Comparison of ENCODE assay signal across 13 cellular contexts in genomic region chr17:77126519-77126918, GRCh38. TPM values are rescaled to one million over a fixed set of nuclear protein-coding genes. Genes with fewer than 3 reads are reported as not detected.
DNase-seq lines count a peak whose midpoint lies in the region; ATAC-seq and TF ChIP-seq lines count a peak whose summit lies in the region.
"Had no signal": no experiment of that assay in that cellular context is flagged by ENCODE, and none has a peak within 500 bp of the region (broad histone marks: within the 10 kb centered on the region; RNA-seq: fewer than 3 reads in every experiment).

No MANE protein-coding gene starts in this region.

- H3K36me3 ChIP-seq in PC-3 (ENCODE audit: low read depth, low read length) (no peaks in the 10 kb centered on the region), upper lobe of left lung (no peaks in the 10 kb centered on the region)

- POLR2A ChIA-PET in PC-3 (lab: Charles Lee; ENCODE audit: unreplicated experiment) = no interaction called here
- POLR2A ChIA-PET in activated CD4-positive, alpha-beta T cell treated with anti-CD3 and anti-CD28 coated beads for 36 hours (lab: Charles Lee) = no interaction called here

- no peaks in the 10 kb centered on the region for H3K9me2 ChIP-seq in PC-3 (replicated peaks; ENCODE audit: low read length)

- DNase-seq in activated naive CD4-positive, alpha-beta T cell treated with anti-CD3 and anti-CD28 coated beads, Interleukin-2, amount 10 ng/mL, durations not matched to agents 7 days and 5 days = no peak
- DNase-seq in activated naive CD4-positive, alpha-beta T cell treated with anti-CD3 and anti-CD28 coated beads for 36 hours = no peak
- DNase-seq in PC-3 (peak; percentile 97), immature natural killer cell (no peak), upper lobe of left lung (no peak)
- no peak for DNase-seq in activated CD4-positive, alpha-beta T cell treated with anti-CD3 and anti-CD28 coated beads for 36 hours
- DNase-seq: endodermal cell; NCI-H524; nephron progenitor cell; stimulated activated CD4-positive, alpha-beta T cell treated with anti-CD3 and anti-CD28 coated beads, Interleukin-15, amount 100 ng/mL, for 24 hours; T-helper 17 cell had no signal

- H3F3A ChIP-seq in PC-3 (ENCODE audit: low read length, unreplicated experiment) = peaks cover 20% of the 10 kb centered on the region

- no peak overlapping the region for H3K4me3 ChIP-seq in PC-3 (ENCODE audit: low read length)
- no peak overlapping the region for H3K4me3 ChIP-seq in upper lobe of left lung

- H3K9ac ChIP-seq in PC-3 (ENCODE audit: low read length) = peak overlapping the region; percentile 67

- H3K36me3 Mint-ChIP-seq in activated naive CD4-positive, alpha-beta T cell treated with anti-CD3 and anti-CD28 coated beads, Interleukin-2, amount 10 ng/mL, durations not matched to agents 7 days and 5 days = peaks cover 2% of the 10 kb centered on the region
- no peaks in the 10 kb centered on the region for H3K36me3 Mint-ChIP-seq in activated naive CD4-positive, alpha-beta T cell treated with anti-CD3 and anti-CD28 coated beads for 36 hours (ENCODE audit: low read depth)
- H3K36me3 Mint-ChIP-seq in immature natural killer cell = no peaks in the 10 kb centered on the region
- no peaks in the 10 kb centered on the region for H3K36me3 Mint-ChIP-seq in activated CD4-positive, alpha-beta T cell treated with anti-CD3 and anti-CD28 coated beads for 36 hours (ENCODE audit: low read depth)

- H3K27ac Mint-ChIP-seq in activated naive CD4-positive, alpha-beta T cell treated with anti-CD3 and anti-CD28 coated beads, Interleukin-2, amount 10 ng/mL, durations not matched to agents 7 days and 5 days = peak overlapping the region; percentile 49
- no peak overlapping the region for H3K27ac Mint-ChIP-seq in activated naive CD4-positive, alpha-beta T cell treated with anti-CD3 and anti-CD28 coated beads for 36 hours
- H3K27ac Mint-ChIP-seq in immature natural killer cell = peak overlapping the region in 4 of 6 donors; percentile 28 to 94 (median 61)
- H3K27ac Mint-ChIP-seq in activated CD4-positive, alpha-beta T cell treated with anti-CD3 and anti-CD28 coated beads for 36 hours = no peak overlapping the region
- H3K27ac Mint-ChIP-seq: endodermal cell had no signal

- WGBS in upper lobe of left lung, 2 donors = 42 to 67% methylated on average over 5 to 7 of the region's 7 CpGs

- H3K9me3 ChIP-seq in PC-3 (ENCODE audit: low read length) = no peaks in the 10 kb centered on the region
- no peaks in the 10 kb centered on the region for H3K9me3 ChIP-seq in upper lobe of left lung

- TF ChIP-seq EP300 in upper lobe of left lung (IDR thresholded peaks at IDR 0.05) = no peak

- H3K4me3 Mint-ChIP-seq in activated naive CD4-positive, alpha-beta T cell treated with anti-CD3 and anti-CD28 coated beads, Interleukin-2, amount 10 ng/mL, durations not matched to agents 7 days and 5 days = no peak overlapping the region
- no peak overlapping the region for H3K4me3 Mint-ChIP-seq in activated naive CD4-positive, alpha-beta T cell treated with anti-CD3 and anti-CD28 coated beads for 36 hours
- H3K4me3 Mint-ChIP-seq in immature natural killer cell = no peak overlapping the region
- H3K4me3 Mint-ChIP-seq in activated CD4-positive, alpha-beta T cell treated with anti-CD3 and anti-CD28 coated beads for 36 hours = no peak overlapping the region
- H3K4me3 Mint-ChIP-seq: endodermal cell, nephron progenitor cell, T-helper 17 cell had no signal

- intact Hi-C loops in activated naive CD4-positive, alpha-beta T cell treated with anti-CD3 and anti-CD28 coated beads for 36 hours (cut with micrococcal nuclease) = loop anchor here (5.0 kb wide), 1 partner anchor 1601 kb away; no protein-coding TSS in a partner anchor
- intact Hi-C loops in PC-3 (cut with micrococcal nuclease) = no loop called here
- intact Hi-C loops in activated CD4-positive, alpha-beta T cell treated with anti-CD3 and anti-CD28 coated beads for 36 hours (cut with DNase I, micrococcal nuclease) = loop anchor here in 1 of 2 experiments (2.0 kb wide), 1 partner anchor 14 kb away; the partner anchor contains the start of gene SEC14L1

- no peaks in the 10 kb centered on the region for H4K20me1 ChIP-seq in PC-3 (ENCODE audit: low read length)

- peaks cover 57% of the 10 kb centered on the region for H3K4me1 Mint-ChIP-seq in activated naive CD4-positive, alpha-beta T cell treated with anti-CD3 and anti-CD28 coated beads, Interleukin-2, amount 10 ng/mL, durations not matched to agents 7 days and 5 days
- H3K4me1 Mint-ChIP-seq in activated naive CD4-positive, alpha-beta T cell treated with anti-CD3 and anti-CD28 coated beads for 36 hours (ENCODE audit: low read depth) = peaks cover 30% of the 10 kb centered on the region
- H3K4me1 Mint-ChIP-seq in immature natural killer cell = peaks cover 20 to 27% of the 10 kb centered on the region in 2 donors
- peaks cover 35% of the 10 kb centered on the region for H3K4me1 Mint-ChIP-seq in activated CD4-positive, alpha-beta T cell treated with anti-CD3 and anti-CD28 coated beads for 36 hours

- BruUV-seq in PC-3 (replicated peaks; lab: Mats Ljungman, UMichigan) = no TSS peak

- no peak for TF ChIP-seq CTCF in PC-3 (conservative IDR thresholded peaks at IDR 0.05; ENCODE audit: low read depth, low read length)
- TF ChIP-seq CTCF in upper lobe of left lung (IDR thresholded peaks at IDR 0.05) = no peak

- H3K4me1 ChIP-seq in PC-3 (ENCODE audit: insufficient read depth, low read length) (peaks cover 60% of the 10 kb centered on the region), upper lobe of left lung (peaks cover 36 to 63% (median 52%) of the 10 kb centered on the region in 4 donors)

- H3K27ac ChIP-seq in PC-3 (ENCODE audit: low read length) (peak overlapping the region; percentile 95), upper lobe of left lung (peak overlapping the region; percentile 84 to 92 (median 88))

- no peaks in the 10 kb centered on the region for H3K27me3 Mint-ChIP-seq in activated naive CD4-positive, alpha-beta T cell treated with anti-CD3 and anti-CD28 coated beads, Interleukin-2, amount 10 ng/mL, durations not matched to agents 7 days and 5 days
- no peaks in the 10 kb centered on the region for H3K27me3 Mint-ChIP-seq in activated naive CD4-positive, alpha-beta T cell treated with anti-CD3 and anti-CD28 coated beads for 36 hours (ENCODE audit: low read depth)
- H3K27me3 Mint-ChIP-seq in immature natural killer cell (ENCODE audit: low read depth in 3 of 3) = peaks cover 4 to 13% (median 7%) of the 10 kb centered on the region in 3 donors
- no peaks in the 10 kb centered on the region for H3K27me3 Mint-ChIP-seq in activated CD4-positive, alpha-beta T cell treated with anti-CD3 and anti-CD28 coated beads for 36 hours
- H3K27me3 Mint-ChIP-seq: T-helper 17 cell had no signal

- no peaks in the 10 kb centered on the region for H3K9me3 Mint-ChIP-seq in activated naive CD4-positive, alpha-beta T cell treated with anti-CD3 and anti-CD28 coated beads, Interleukin-2, amount 10 ng/mL, durations not matched to agents 7 days and 5 days
- H3K9me3 Mint-ChIP-seq in activated naive CD4-positive, alpha-beta T cell treated with anti-CD3 and anti-CD28 coated beads for 36 hours = no peaks in the 10 kb centered on the region
- H3K9me3 Mint-ChIP-seq in immature natural killer cell = no peaks in the 10 kb centered on the region
- H3K9me3 Mint-ChIP-seq in activated CD4-positive, alpha-beta T cell treated with anti-CD3 and anti-CD28 coated beads for 36 hours (ENCODE audit: low read depth) = no peaks in the 10 kb centered on the region
- H3K9me3 Mint-ChIP-seq: endodermal cell, nephron progenitor cell had no signal

- TF ChIP-seq POLR2A in upper lobe of left lung (IDR thresholded peaks at IDR 0.05) = no peak

- H3K4me2 ChIP-seq in PC-3 (ENCODE audit: low read length) = peak overlapping the region; percentile 47

- H3K79me2 ChIP-seq in PC-3 (ENCODE audit: low read length) = 0 out of 2 replicates have a peak, but pooled peaks cover 4% of the 10 kb centered on the region

- CTCF ChIA-PET in activated naive CD4-positive, alpha-beta T cell treated with anti-CD3 and anti-CD28 coated beads, Interleukin-2, amount 10 ng/mL, durations not matched to agents 7 days and 5 days (lab: Charles Lee) = interaction anchor here (2.3 kb wide), 1 partner anchor 14 kb away, joined by 7 read pairs; the partner anchor contains the start of gene SEC14L1
- CTCF ChIA-PET in activated naive CD4-positive, alpha-beta T cell treated with anti-CD3 and anti-CD28 coated beads for 36 hours (lab: Charles Lee) = interaction anchor here (1.3 kb wide), 1 partner anchor 40 kb away, joined by 4 read pairs; no protein-coding TSS in a partner anchor
- CTCF ChIA-PET in PC-3 (lab: Charles Lee) = interaction anchor here (1.3 kb wide), 1 partner anchor 14 kb away, joined by 3 read pairs; the partner anchor contains the start of gene SEC14L1
- CTCF ChIA-PET in activated CD4-positive, alpha-beta T cell treated with anti-CD3 and anti-CD28 coated beads for 36 hours (lab: Charles Lee) = no interaction called here

- ATAC-seq in PC-3 (peak; percentile 8), upper lobe of left lung (ENCODE audit: low FRiP score in 2 of 2) (no peak), HG03039 (IDR thresholded peaks at IDR 0.05; ENCODE audit: unreplicated experiment) (no peak), HG03460 (IDR thresholded peaks at IDR 0.05; ENCODE audit: unreplicated experiment) (no peak)
- ATAC-seq in activated CD4-positive, alpha-beta T cell treated with anti-CD3 and anti-CD28 coated beads for 36 hours = no peak
- ATAC-seq: T-helper 17 cell had no signal

- H2AFZ ChIP-seq in PC-3 (ENCODE audit: low read length) = peak overlapping the region; percentile 14; the same call in 1 of the 2 replicates

- H3K27me3 ChIP-seq in PC-3 (ENCODE audit: low read length) (no peaks in the 10 kb centered on the region), upper lobe of left lung (no peaks in the 10 kb centered on the region)

RNA-seq across cellular contexts. Expression of gene SEC14L1, which starts 14.2 kb away (rescaled TPM):
- 10 to 100 TPM; 39.6 to 42.5 TPM for total RNA-seq in activated naive CD4-positive, alpha-beta T cell treated with anti-CD3 and anti-CD28 coated beads for 36 hours
- total RNA-seq in PC-3 (2014; rRNA removed) (39.8 and 50.9 TPM in 2 replicates), upper lobe of left lung (100 to 1,000 TPM; 100 to 291 (median 145) TPM)
- polyA plus RNA-seq in immature natural killer cell = 10 to 100 TPM; 14.8 to 25.6 (median 19.4) TPM
- 10 to 100 TPM; 44.2 to 67.0 TPM for total RNA-seq in activated CD4-positive, alpha-beta T cell treated with anti-CD3 and anti-CD28 coated beads for 36 hours

Comparison
In these comparisons a context has a peak if more than half of its experiments do, and no peak if none do; other contexts are left out.
1. H3K27ac Mint-ChIP-seq: peak in activated naive CD4-positive, alpha-beta T cell treated with anti-CD3 and anti-CD28 coated beads, Interleukin-2, amount 10 ng/mL, durations not matched to agents 7 days and 5 days (single experiment) and immature natural killer cell (4 of 6); none in activated naive CD4-positive, alpha-beta T cell treated with anti-CD3 and anti-CD28 coated beads for 36 hours (single experiment) and activated CD4-positive, alpha-beta T cell treated with anti-CD3 and anti-CD28 coated beads for 36 hours (single experiment).